20 cellular contexts compared by ENCODE assay signal in genomic region chr10:7107287-7107686, GRCh38.
A peak's percentile ranks its signal among the peaks of the same experiment; 100 is the strongest.
DNase-seq lines count a peak whose midpoint lies in the region; ATAC-seq, FAIRE-seq and TF ChIP-seq lines count a peak whose summit lies in the region.
"Had no signal": no experiment of that assay in that cellular context is flagged by ENCODE, and none has a peak within 500 bp of the region (broad histone marks: within the 10 kb centered on the region; RNA-seq: fewer than 3 reads in every experiment).

No MANE protein-coding gene starts in this region.

- 67 to 81% (median 76%) methylated on average over 5 of the region's 5 CpGs for WGBS in spleen, 5 donors

- peaks cover 4% of the 10 kb centered on the region for H3K9me3 Mint-ChIP-seq in activated CD8-positive, alpha-beta T cell treated with anti-CD3 and anti-CD28 coated beads for 36 hours
- H3K9me3 Mint-ChIP-seq in activated CD8-positive, alpha-beta T cell treated with anti-CD3 and anti-CD28 coated beads, Interleukin-2, amount 10 ng/mL, durations not matched to agents 7 days and 5 days (ENCODE audit: insufficient read depth) = no peaks in the 10 kb centered on the region
- peaks cover 4% of the 10 kb centered on the region for H3K9me3 Mint-ChIP-seq in activated naive CD8-positive, alpha-beta T cell treated with anti-CD3 and anti-CD28 coated beads for 36 hours

- no peak for FAIRE-seq in GM12891 (lab: Jason Lieb, UNC)

- peak overlapping the region in 7 of 8 donors; percentile 17 to 78 (median 53) for H3K27ac ChIP-seq in spleen
- H3K27ac ChIP-seq: psoas muscle, SJSA1, vagina had no signal

- peaks cover 0 to 13% (median 3%) of the 10 kb centered on the region in 8 donors for H3K9me3 ChIP-seq in spleen
- H3K9me3 ChIP-seq: psoas muscle, SJSA1, vagina had no signal

- POLR2A ChIA-PET in activated CD8-positive, alpha-beta T cell treated with anti-CD3 and anti-CD28 coated beads for 36 hours (lab: Charles Lee) = interaction anchor here (0.7 kb wide), 1 partner anchor 56 kb away, joined by 3 read pairs; no protein-coding TSS in a partner anchor
- POLR2A ChIA-PET in activated CD8-positive, alpha-beta T cell treated with anti-CD3 and anti-CD28 coated beads, Interleukin-2, amount 10 ng/mL, durations not matched to agents 7 days and 5 days (lab: Charles Lee) = no interaction called here

- peak overlapping the region; percentile 67 for H3K27ac Mint-ChIP-seq in activated CD8-positive, alpha-beta T cell treated with anti-CD3 and anti-CD28 coated beads for 36 hours
- no peak overlapping the region for H3K27ac Mint-ChIP-seq in activated CD8-positive, alpha-beta T cell treated with anti-CD3 and anti-CD28 coated beads, Interleukin-2, amount 10 ng/mL, durations not matched to agents 7 days and 5 days
- peak overlapping the region; percentile 28 for H3K27ac Mint-ChIP-seq in activated naive CD8-positive, alpha-beta T cell treated with anti-CD3 and anti-CD28 coated beads for 36 hours
- H3K27ac Mint-ChIP-seq: activated T-cell treated with anti-CD3 and anti-CD28 coated beads, Interleukin-2, amount 50 U/mL, for 72 hours had no signal

- TF ChIP-seq POLR2A in spleen (IDR thresholded peaks at IDR 0.05) = no peak
- no peak for TF ChIP-seq POLR2A in GM12891 (IDR thresholded peaks at IDR 0.05; ENCODE audit: low read depth, low read length)

- TF ChIP-seq CTCF in activated CD8-positive, alpha-beta T cell treated with anti-CD3 and anti-CD28 coated beads for 36 hours (IDR thresholded peaks at IDR 0.05) = no peak
- TF ChIP-seq CTCF in fibroblast of the aortic adventitia (IDR thresholded peaks at IDR 0.05; ENCODE audit: insufficient read depth, low read length) (no peak), spleen (IDR thresholded peaks at IDR 0.05 in 8 of 11, conservative IDR thresholded peaks at IDR 0.05 in 3 of 11) (no peak)

- intact Hi-C loops in activated CD8-positive, alpha-beta T cell treated with anti-CD3 and anti-CD28 coated beads for 36 hours (cut with micrococcal nuclease) = no loop called here
- intact Hi-C loops in spleen (cut with DNase I; ENCODE audit: low total_unique reads) = no loop called here

- no peak overlapping the region for H3K4me3 Mint-ChIP-seq in activated CD8-positive, alpha-beta T cell treated with anti-CD3 and anti-CD28 coated beads for 36 hours
- no peak overlapping the region for H3K4me3 Mint-ChIP-seq in activated CD8-positive, alpha-beta T cell treated with anti-CD3 and anti-CD28 coated beads, Interleukin-2, amount 10 ng/mL, durations not matched to agents 7 days and 5 days
- H3K4me3 Mint-ChIP-seq in activated naive CD8-positive, alpha-beta T cell treated with anti-CD3 and anti-CD28 coated beads for 36 hours = no peak overlapping the region
- H3K4me3 Mint-ChIP-seq: activated T-cell treated with anti-CD3 and anti-CD28 coated beads, Interleukin-2, amount 50 U/mL, for 72 hours; naive B cell had no signal

- in situ Hi-C loops in G401 (cut with HindIII; ENCODE audit: low sequenced_read_pairs) = no loop called here

- peak; percentile 33 for DNase-seq in activated CD8-positive, alpha-beta T cell treated with anti-CD3 and anti-CD28 coated beads for 36 hours
- no peak for DNase-seq in activated CD8-positive, alpha-beta T cell treated with anti-CD3 and anti-CD28 coated beads, Interleukin-2, amount 10 ng/mL, durations not matched to agents 7 days and 5 days
- DNase-seq in activated naive CD8-positive, alpha-beta T cell treated with anti-CD3 and anti-CD28 coated beads for 36 hours = no peak
- DNase-seq in fibroblast of the aortic adventitia (ENCODE audit: low read depth) = peak; percentile 63
- DNase-seq in spleen = no peak
- DNase-seq in NCI-H2107 treated with DMSO at 0.1 percent for 48 hours (lab: John Stamatoyannopoulos, UW; ENCODE audit: unreplicated experiment) = no peak
- no peak for DNase-seq in GM12891 (ENCODE audit: insufficient read length, low spot score)
- DNase-seq in G401 (ENCODE audit: low spot score) = no peak
- DNase-seq: amygdala, DMS79 treated with DMSO at 0.1 percent for 48 hours, naive B cell, NCI-H1105 treated with DMSO at 0.1 percent for 48 hours, NCI-H526 treated with DMSO at 0.1 percent for 48 hours, PC-3, psoas muscle, T1000 had no signal

- peaks cover 15% of the 10 kb centered on the region for H3K4me1 Mint-ChIP-seq in activated CD8-positive, alpha-beta T cell treated with anti-CD3 and anti-CD28 coated beads for 36 hours (ENCODE audit: low read depth)
- H3K4me1 Mint-ChIP-seq in activated CD8-positive, alpha-beta T cell treated with anti-CD3 and anti-CD28 coated beads, Interleukin-2, amount 10 ng/mL, durations not matched to agents 7 days and 5 days (ENCODE audit: low read depth) = peaks cover 5% of the 10 kb centered on the region
- peaks cover 13% of the 10 kb centered on the region for H3K4me1 Mint-ChIP-seq in activated naive CD8-positive, alpha-beta T cell treated with anti-CD3 and anti-CD28 coated beads for 36 hours

- no peak overlapping the region for H3K4me3 ChIP-seq in fibroblast of the aortic adventitia (ENCODE audit: low read depth, low read length)
- no peak overlapping the region for H3K4me3 ChIP-seq in spleen
- H3K4me3 ChIP-seq: lung, psoas muscle, SJSA1, vagina had no signal

- H3K36me3 ChIP-seq in spleen = no peaks in the 10 kb centered on the region
- H3K36me3 ChIP-seq: SJSA1, vagina had no signal

- peak; percentile 81 for ATAC-seq in activated CD8-positive, alpha-beta T cell treated with anti-CD3 and anti-CD28 coated beads for 36 hours
- ATAC-seq in activated CD8-positive, alpha-beta T cell treated with anti-CD3 and anti-CD28 coated beads, Interleukin-2, amount 10 ng/mL, durations not matched to agents 7 days and 5 days = no peak
- ATAC-seq: PC-3, psoas muscle had no signal

- no peaks in the 10 kb centered on the region for H3K27me3 ChIP-seq in spleen (replicated peaks in 1 of 7)
- H3K27me3 ChIP-seq: SJSA1, vagina had no signal

- no peaks in the 10 kb centered on the region for H3K36me3 Mint-ChIP-seq in activated CD8-positive, alpha-beta T cell treated with anti-CD3 and anti-CD28 coated beads for 36 hours (ENCODE audit: low read depth)
- H3K36me3 Mint-ChIP-seq in activated CD8-positive, alpha-beta T cell treated with anti-CD3 and anti-CD28 coated beads, Interleukin-2, amount 10 ng/mL, durations not matched to agents 7 days and 5 days (ENCODE audit: low read depth) = no peaks in the 10 kb centered on the region
- no peaks in the 10 kb centered on the region for H3K36me3 Mint-ChIP-seq in activated naive CD8-positive, alpha-beta T cell treated with anti-CD3 and anti-CD28 coated beads for 36 hours

- peaks cover 2% of the 10 kb centered on the region for H3K27me3 Mint-ChIP-seq in activated CD8-positive, alpha-beta T cell treated with anti-CD3 and anti-CD28 coated beads for 36 hours
- peaks cover 7% of the 10 kb centered on the region for H3K27me3 Mint-ChIP-seq in activated CD8-positive, alpha-beta T cell treated with anti-CD3 and anti-CD28 coated beads, Interleukin-2, amount 10 ng/mL, durations not matched to agents 7 days and 5 days (ENCODE audit: low read depth)
- H3K27me3 Mint-ChIP-seq in activated naive CD8-positive, alpha-beta T cell treated with anti-CD3 and anti-CD28 coated beads for 36 hours = peaks cover 10% of the 10 kb centered on the region

- CTCF ChIA-PET in activated CD8-positive, alpha-beta T cell treated with anti-CD3 and anti-CD28 coated beads for 36 hours (lab: Charles Lee) = interaction anchor here (0.9 to 2.1 kb wide), 2 partner anchors 14 to 243 kb away, joined by 3 to 8 read pairs; no protein-coding TSS in a partner anchor
- CTCF ChIA-PET in activated CD8-positive, alpha-beta T cell treated with anti-CD3 and anti-CD28 coated beads, Interleukin-2, amount 10 ng/mL, durations not matched to agents 7 days and 5 days (lab: Charles Lee) = no interaction called here

- H3K4me1 ChIP-seq in spleen = no peaks in the 10 kb centered on the region
- H3K4me1 ChIP-seq: psoas muscle, SJSA1, vagina had no signal

TF ChIP-seq in GM12891, 5 proteins besides CTCF, POLR2A, EP300 and RAD21:
- TF ChIP-seq POU2F2 (IDR thresholded peaks at IDR 0.05; ENCODE audit: low read depth, low read length) (no peak), TAF1 (IDR thresholded peaks at IDR 0.05; ENCODE audit: low read depth, low read length) (no peak)

Comparison
In these comparisons a context has a peak if more than half of its experiments do, and no peak if none do; other contexts are left out.
1. DNase-seq: peak in activated CD8-positive, alpha-beta T cell treated with anti-CD3 and anti-CD28 coated beads for 36 hours (single experiment) and fibroblast of the aortic adventitia (single experiment); none in activated CD8-positive, alpha-beta T cell treated with anti-CD3 and anti-CD28 coated beads, Interleukin-2, amount 10 ng/mL, durations not matched to agents 7 days and 5 days (single experiment), activated naive CD8-positive, alpha-beta T cell treated with anti-CD3 and anti-CD28 coated beads for 36 hours (single experiment), spleen (single experiment), NCI-H2107 treated with DMSO at 0.1 percent for 48 hours (single experiment), GM12891 (single experiment) and G401 (single experiment).